ENCODE assay signal across 8 cellular contexts in the genomic region with DNA sequence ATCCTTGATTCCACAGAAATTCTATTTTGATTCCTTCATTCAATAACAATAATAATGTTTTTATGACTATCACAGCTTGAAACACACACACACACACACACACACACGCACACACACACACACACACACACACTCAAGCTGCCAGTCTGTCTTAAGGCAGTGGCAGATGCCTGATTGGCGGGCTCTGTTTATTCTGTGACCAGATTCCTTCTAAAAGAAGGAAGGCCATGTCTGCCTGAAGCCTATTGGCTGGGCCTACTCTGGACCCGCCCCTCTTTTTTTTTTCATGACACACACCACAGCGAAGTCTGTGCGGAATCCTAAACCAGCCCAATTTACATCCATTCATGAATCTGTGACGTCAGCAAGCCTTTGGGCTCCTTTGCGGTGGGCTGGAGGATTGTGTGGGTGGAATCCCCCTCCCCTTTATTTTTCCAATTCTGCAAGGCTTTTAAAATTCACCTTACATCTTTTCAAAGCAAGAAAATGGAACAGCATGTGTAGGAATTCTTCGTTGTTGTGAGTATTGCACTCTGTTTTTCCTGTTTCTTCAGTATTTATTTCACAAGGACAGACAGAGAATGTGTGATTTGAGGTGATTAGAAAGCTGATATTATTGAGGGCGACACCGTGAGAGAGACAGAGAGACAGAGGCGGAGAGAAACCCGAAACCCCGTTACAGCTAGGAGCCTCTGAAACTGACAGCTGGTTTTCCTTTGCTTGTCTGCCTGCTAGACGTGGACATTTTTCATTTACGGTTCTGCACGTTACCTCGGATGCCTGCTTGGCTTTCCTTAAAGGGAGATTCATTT. TPM values are rescaled to one million over a fixed set of nuclear protein-coding genes. Genes with fewer than 3 reads are reported as not detected.
DNase-seq lines count a peak whose midpoint lies in the region; TF ChIP-seq lines count a peak whose summit lies in the region.

A gene with protein sequence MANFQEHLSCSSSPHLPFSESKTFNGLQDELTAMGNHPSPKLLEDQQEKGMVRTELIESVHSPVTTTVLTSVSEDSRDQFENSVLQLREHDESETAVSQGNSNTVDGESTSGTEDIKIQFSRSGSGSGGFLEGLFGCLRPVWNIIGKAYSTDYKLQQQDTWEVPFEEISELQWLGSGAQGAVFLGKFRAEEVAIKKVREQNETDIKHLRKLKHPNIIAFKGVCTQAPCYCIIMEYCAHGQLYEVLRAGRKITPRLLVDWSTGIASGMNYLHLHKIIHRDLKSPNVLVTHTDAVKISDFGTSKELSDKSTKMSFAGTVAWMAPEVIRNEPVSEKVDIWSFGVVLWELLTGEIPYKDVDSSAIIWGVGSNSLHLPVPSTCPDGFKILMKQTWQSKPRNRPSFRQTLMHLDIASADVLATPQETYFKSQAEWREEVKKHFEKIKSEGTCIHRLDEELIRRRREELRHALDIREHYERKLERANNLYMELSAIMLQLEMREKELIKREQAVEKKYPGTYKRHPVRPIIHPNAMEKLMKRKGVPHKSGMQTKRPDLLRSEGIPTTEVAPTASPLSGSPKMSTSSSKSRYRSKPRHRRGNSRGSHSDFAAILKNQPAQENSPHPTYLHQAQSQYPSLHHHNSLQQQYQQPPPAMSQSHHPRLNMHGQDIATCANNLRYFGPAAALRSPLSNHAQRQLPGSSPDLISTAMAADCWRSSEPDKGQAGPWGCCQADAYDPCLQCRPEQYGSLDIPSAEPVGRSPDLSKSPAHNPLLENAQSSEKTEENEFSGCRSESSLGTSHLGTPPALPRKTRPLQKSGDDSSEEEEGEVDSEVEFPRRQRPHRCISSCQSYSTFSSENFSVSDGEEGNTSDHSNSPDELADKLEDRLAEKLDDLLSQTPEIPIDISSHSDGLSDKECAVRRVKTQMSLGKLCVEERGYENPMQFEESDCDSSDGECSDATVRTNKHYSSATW (plus strand): TSS at position 287 of the 812 bp plus-strand sequence. CDS start 65,446 bp downstream, outside the sequence.

- H3K4me1 ChIP-seq in HEK293 (ENCODE audit: control insufficient read depth, insufficient read depth, low read length) (peaks cover 3% of the 10 kb centered on the region; the same call in 1 of the 2 replicates), MM.1S (ENCODE audit: low read length) (peaks cover 18% of the 10 kb centered on the region), SJSA1 (replicated peaks) (no peaks in the 10 kb centered on the region), iPS-18a (ENCODE audit: control insufficient read depth, low read depth, low read length) (peaks cover 4% of the 10 kb centered on the region)

- H3K4me3 ChIP-seq in HEK293 (ENCODE audit: low read depth, low read length): peak within 1 kb of the TSS; percentile 55
- peak within 1 kb of the TSS; percentile 72 for H3K4me3 ChIP-seq in MM.1S (ENCODE audit: low read length)
- H3K4me3 ChIP-seq in SJSA1: peak within 1 kb of the TSS; percentile 28
- peak within 1 kb of the TSS; percentile 85 for H3K4me3 ChIP-seq in iPS-18a (ENCODE audit: low read length)
- H3K4me3 ChIP-seq in retinal pigment epithelial cell (ENCODE audit: low read length): peak within 1 kb of the TSS; percentile 70

- H3K9me3 ChIP-seq in HEK293 (ENCODE audit: control insufficient read depth, insufficient read depth, low read depth, low read length) (no peaks in the 10 kb centered on the region), MM.1S (replicated peaks; ENCODE audit: insufficient read depth, low read length) (no peaks in the 10 kb centered on the region), SJSA1 (replicated peaks) (no peaks in the 10 kb centered on the region), iPS-18a (ENCODE audit: control insufficient read depth, low read depth, low read length) (no peaks in the 10 kb centered on the region)

- H3F3A ChIP-seq in MM.1S (ENCODE audit: insufficient read depth, low read length): peaks cover 33% of the 10 kb centered on the region

- peak within 1 kb of the TSS; percentile 76 for H3K9ac ChIP-seq in MM.1S (ENCODE audit: low read length)
- peak within 1 kb of the TSS; percentile 49 for H3K9ac ChIP-seq in iPS-18a (ENCODE audit: low read length)

- H3K36me3 ChIP-seq in HEK293 (ENCODE audit: control insufficient read depth in 2 of 2, insufficient read depth in 1 of 2, low read length in 2 of 2) (no peaks in the 10 kb centered on the region), MM.1S (replicated peaks; ENCODE audit: insufficient read depth, low read length) (no peaks in the 10 kb centered on the region), SJSA1 (no peaks in the 10 kb centered on the region), iPS-18a (ENCODE audit: control insufficient read depth, low read depth, low read length) (no peaks in the 10 kb centered on the region)

- DNase-seq in SIG-M5 treated with dmso at 0.1 percent for 504 hours (lab: John Stamatoyannopoulos, UW; ENCODE audit: unreplicated experiment): peak; percentile 87
- DNase-seq in SIG-M5 (lab: John Stamatoyannopoulos, UW): no peak
- DNase-seq in MM.1S: peak; percentile 100
- peak; percentile 73 to 81 for DNase-seq in SJSA1 (ENCODE audit: low read depth in 1 of 2, low spot score in 2 of 2)
- peak; percentile 26 for DNase-seq in central memory CD4-positive, alpha-beta T cell
- peak; percentile 86 for DNase-seq in retinal pigment epithelial cell (ENCODE audit: low read depth)

- H3K9me2 ChIP-seq in MM.1S (replicated peaks; ENCODE audit: insufficient read depth, low read length): no peaks in the 10 kb centered on the region

- no peaks in the 10 kb centered on the region for H4K20me1 ChIP-seq in MM.1S (ENCODE audit: insufficient read depth, low read length)

- CTCF ChIA-PET in HEK293 (lab: Yijun Ruan, JAX): interaction anchor here (1.0 to 1.8 kb wide), 2 partner anchors 8 to 10 kb away, joined by 3 to 8 read pairs; no protein-coding TSS in a partner anchor

- H3K79me2 ChIP-seq in MM.1S (ENCODE audit: low read length): peaks cover 40% of the 10 kb centered on the region

- H3K27ac ChIP-seq in HEK293 (ENCODE audit: extremely low read depth, low read depth, low read length) (no peak within 1 kb of the TSS), MM.1S (ENCODE audit: low read length) (peak within 1 kb of the TSS; percentile 87), SJSA1 (no peak within 1 kb of the TSS), iPS-18a (ENCODE audit: low read length) (no peak within 1 kb of the TSS)

- TF ChIP-seq CTCF in HEK293 (tag by site-specific recombination; IDR thresholded peaks at IDR 0.05): no peak
- no peak for TF ChIP-seq CTCF in MM.1S (IDR thresholded peaks at IDR 0.05; ENCODE audit: low read length)
- TF ChIP-seq CTCF in retinal pigment epithelial cell (conservative IDR thresholded peaks at IDR 0.05; ENCODE audit: low read depth, low read length): no peak

- POLR2A ChIA-PET in HEK293 (lab: Yijun Ruan, JAX): no interaction called here

- peak within 1 kb of the TSS; percentile 89 for H3K4me2 ChIP-seq in MM.1S (ENCODE audit: low read depth, low read length)

- peak within 1 kb of the TSS; percentile 52 for H2AFZ ChIP-seq in MM.1S (ENCODE audit: low read length)

- H3K27me3 ChIP-seq in MM.1S (replicated peaks; ENCODE audit: insufficient read depth, low read length): no peaks in the 10 kb centered on the region
- peaks cover 9% of the 10 kb centered on the region; the same call in 1 of the 2 replicates for H3K27me3 ChIP-seq in SJSA1 (replicated peaks)
- H3K27me3 ChIP-seq in iPS-18a (ENCODE audit: control insufficient read depth, insufficient read depth, low read length): peaks cover 25% of the 10 kb centered on the region

TF ChIP-seq in HEK293, 187 proteins besides CTCF, POLR2A, EP300 and RAD21 (continues in another document):
- TF ChIP-seq ZNF341 (tag by site-specific recombination; IDR thresholded peaks at IDR 0.05; ENCODE audit: low read depth): no peak
- TF ChIP-seq ZNF658 (tag by site-specific recombination; IDR thresholded peaks at IDR 0.05): 0 out of 2 replicates have a peak, but pooled peaks have one; percentile 41
- TF ChIP-seq, protein P1, sequence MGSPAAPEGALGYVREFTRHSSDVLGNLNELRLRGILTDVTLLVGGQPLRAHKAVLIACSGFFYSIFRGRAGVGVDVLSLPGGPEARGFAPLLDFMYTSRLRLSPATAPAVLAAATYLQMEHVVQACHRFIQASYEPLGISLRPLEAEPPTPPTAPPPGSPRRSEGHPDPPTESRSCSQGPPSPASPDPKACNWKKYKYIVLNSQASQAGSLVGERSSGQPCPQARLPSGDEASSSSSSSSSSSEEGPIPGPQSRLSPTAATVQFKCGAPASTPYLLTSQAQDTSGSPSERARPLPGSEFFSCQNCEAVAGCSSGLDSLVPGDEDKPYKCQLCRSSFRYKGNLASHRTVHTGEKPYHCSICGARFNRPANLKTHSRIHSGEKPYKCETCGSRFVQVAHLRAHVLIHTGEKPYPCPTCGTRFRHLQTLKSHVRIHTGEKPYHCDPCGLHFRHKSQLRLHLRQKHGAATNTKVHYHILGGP (tag by site-specific recombination; IDR thresholded peaks at IDR 0.05): no peak
- TF ChIP-seq, protein P2, sequence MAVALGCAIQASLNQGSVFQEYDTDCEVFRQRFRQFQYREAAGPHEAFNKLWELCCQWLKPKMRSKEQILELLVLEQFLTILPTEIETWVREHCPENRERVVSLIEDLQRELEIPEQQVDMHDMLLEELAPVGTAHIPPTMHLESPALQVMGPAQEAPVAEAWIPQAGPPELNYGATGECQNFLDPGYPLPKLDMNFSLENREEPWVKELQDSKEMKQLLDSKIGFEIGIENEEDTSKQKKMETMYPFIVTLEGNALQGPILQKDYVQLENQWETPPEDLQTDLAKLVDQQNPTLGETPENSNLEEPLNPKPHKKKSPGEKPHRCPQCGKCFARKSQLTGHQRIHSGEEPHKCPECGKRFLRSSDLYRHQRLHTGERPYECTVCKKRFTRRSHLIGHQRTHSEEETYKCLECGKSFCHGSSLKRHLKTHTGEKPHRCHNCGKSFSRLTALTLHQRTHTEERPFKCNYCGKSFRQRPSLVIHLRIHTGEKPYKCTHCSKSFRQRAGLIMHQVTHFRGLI (tag by site-specific recombination; IDR thresholded peaks at IDR 0.05): 0 out of 2 replicates have a peak, but pooled peaks have one; percentile 11
- TF ChIP-seq, protein P3, sequence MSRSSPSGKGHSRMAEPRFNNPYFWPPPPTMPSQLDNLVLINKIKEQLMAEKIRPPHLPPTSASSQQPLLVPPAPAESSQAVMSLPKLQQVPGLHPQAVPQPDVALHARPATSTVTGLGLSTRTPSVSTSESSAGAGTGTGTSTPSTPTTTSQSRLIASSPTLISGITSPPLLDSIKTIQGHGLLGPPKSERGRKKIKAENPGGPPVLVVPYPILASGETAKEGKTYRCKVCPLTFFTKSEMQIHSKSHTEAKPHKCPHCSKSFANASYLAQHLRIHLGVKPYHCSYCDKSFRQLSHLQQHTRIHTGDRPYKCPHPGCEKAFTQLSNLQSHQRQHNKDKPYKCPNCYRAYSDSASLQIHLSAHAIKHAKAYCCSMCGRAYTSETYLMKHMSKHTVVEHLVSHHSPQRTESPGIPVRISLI (tag by site-specific recombination; IDR thresholded peaks at IDR 0.05): peak; percentile 95
- TF ChIP-seq OSR2 (tag by site-specific recombination; IDR thresholded peaks at IDR 0.05): no peak

RNA-seq across cellular contexts. Expression of the gene that starts here (rescaled TPM):
- total RNA-seq in SJSA1 (2014; rRNA removed; shearing (Covaris generic)): 13.3 and 18.4 TPM in 2 replicates

Comparison
In these comparisons a context has a peak if more than half of its experiments do, and no peak if none do; other contexts are left out.
1. H3K4me3 ChIP-seq: peak in every context shown above with its lines; median percentile 85 in iPS-18a; 72 in MM.1S; 70 in retinal pigment epithelial cell; 55 in HEK293; 28 in SJSA1.